8 cellular contexts compared by ENCODE assay signal in genomic region chr3:139353920-139354556, GRCh38. TPM values are rescaled to one million over a fixed set of nuclear protein-coding genes. Genes with fewer than 3 reads are reported as not detected.
A peak's percentile ranks its signal among the peaks of the same experiment; 100 is the strongest.
DNase-seq lines count a peak whose midpoint lies in the region; FAIRE-seq and TF ChIP-seq lines count a peak whose summit lies in the region.

No MANE protein-coding gene starts in this region.

- CTCF ChIA-PET in MCF 10A (lab: Yijun Ruan, JAX) = interaction anchor here (0.5 to 4.7 kb wide), 28 partner anchors 8 to 1290 kb away, joined by 3 to 44 read pairs (median 4); partner anchors contain the start of genes COPB2 and MRPS22

- H3K27ac Mint-ChIP-seq in MCF 10A (ENCODE audit: low read depth, unreplicated experiment) = no peak overlapping the region
- no peak overlapping the region for H3K27ac Mint-ChIP-seq in activated T-helper 1 cell treated with anti-CD3 and anti-CD28 coated beads, Interleukin-12 subunit alpha, Interleukin-12 subunit beta, Interleukin-2, Interleukin-4 antibody, amounts not matched to agents 30 ng/mL and 10 ng/mL and 1 ng/mL, durations not matched to agents 14 hours and 24 hours and 36 hours

- H3K4me3 ChIP-seq in breast epithelium (no peak overlapping the region), ascending aorta (no peak overlapping the region)

- TF ChIP-seq POLR2A in breast epithelium (IDR thresholded peaks at IDR 0.05) = no peak

- POLR2A ChIA-PET in MCF 10A (lab: Yijun Ruan, JAX) = interaction anchor here (0.9 to 3.2 kb wide), 6 partner anchors 8 to 208 kb away, joined by 3 to 14 read pairs (median 8); partner anchors contain the start of genes COPB2 and MRPS22

- H3K9me3 ChIP-seq in breast epithelium (no peaks in the 10 kb centered on the region), ascending aorta (no peaks in the 10 kb centered on the region)

- no peaks in the 10 kb centered on the region for H3K4me1 Mint-ChIP-seq in MCF 10A (ENCODE audit: insufficient read depth, unreplicated experiment)
- peaks cover 9% of the 10 kb centered on the region for H3K4me1 Mint-ChIP-seq in activated T-helper 1 cell treated with anti-CD3 and anti-CD28 coated beads, Interleukin-12 subunit alpha, Interleukin-12 subunit beta, Interleukin-2, Interleukin-4 antibody, amounts not matched to agents 30 ng/mL and 10 ng/mL and 1 ng/mL, durations not matched to agents 14 hours and 24 hours and 36 hours (ENCODE audit: low read depth)

- TF ChIP-seq CTCF in MCF 10A (IDR thresholded peaks at IDR 0.05; ENCODE audit: unreplicated experiment) (peak; percentile 73), breast epithelium (IDR thresholded peaks at IDR 0.05) (peak in 1 of 3 donors; percentile 35), ascending aorta (IDR thresholded peaks at IDR 0.05) (peak in 2 of 3 experiments; percentile 23)

- no peaks in the 10 kb centered on the region for H3K36me3 ChIP-seq in breast epithelium
- peaks cover 89 to 90% of the 10 kb centered on the region in 2 donors for H3K36me3 ChIP-seq in ascending aorta

- peak; percentile 51 for FAIRE-seq in islet of Langerhans (lab: Jason Lieb, UNC)

- no peaks in the 10 kb centered on the region for H3K27me3 Mint-ChIP-seq in MCF 10A (ENCODE audit: insufficient read depth, unreplicated experiment)
- no peaks in the 10 kb centered on the region for H3K27me3 Mint-ChIP-seq in activated T-helper 1 cell treated with anti-CD3 and anti-CD28 coated beads, Interleukin-12 subunit alpha, Interleukin-12 subunit beta, Interleukin-2, Interleukin-4 antibody, amounts not matched to agents 30 ng/mL and 10 ng/mL and 1 ng/mL, durations not matched to agents 14 hours and 24 hours and 36 hours (ENCODE audit: insufficient read depth)

- H3K36me3 Mint-ChIP-seq in MCF 10A (ENCODE audit: insufficient read depth, unreplicated experiment) = peaks cover 92% of the 10 kb centered on the region
- peaks cover 59% of the 10 kb centered on the region for H3K36me3 Mint-ChIP-seq in activated T-helper 1 cell treated with anti-CD3 and anti-CD28 coated beads, Interleukin-12 subunit alpha, Interleukin-12 subunit beta, Interleukin-2, Interleukin-4 antibody, amounts not matched to agents 30 ng/mL and 10 ng/mL and 1 ng/mL, durations not matched to agents 14 hours and 24 hours and 36 hours (ENCODE audit: low read depth)

- no peaks in the 10 kb centered on the region for H3K27me3 ChIP-seq in breast epithelium
- no peaks in the 10 kb centered on the region for H3K27me3 ChIP-seq in ascending aorta

- H3K9me3 Mint-ChIP-seq in MCF 10A (ENCODE audit: unreplicated experiment) = no peaks in the 10 kb centered on the region
- no peaks in the 10 kb centered on the region for H3K9me3 Mint-ChIP-seq in activated T-helper 1 cell treated with anti-CD3 and anti-CD28 coated beads, Interleukin-12 subunit alpha, Interleukin-12 subunit beta, Interleukin-2, Interleukin-4 antibody, amounts not matched to agents 30 ng/mL and 10 ng/mL and 1 ng/mL, durations not matched to agents 14 hours and 24 hours and 36 hours

- no peaks in the 10 kb centered on the region for H3K4me1 ChIP-seq in breast epithelium
- no peaks in the 10 kb centered on the region for H3K4me1 ChIP-seq in ascending aorta

- H3K27ac ChIP-seq in breast epithelium (no peak overlapping the region), ascending aorta (no peak overlapping the region)

- DNase-seq in MCF 10A (ENCODE audit: unreplicated experiment) (peak; percentile 64), breast epithelium (ENCODE audit: low spot score in 2 of 2) (no peak), NCI-H2081 (lab: John Stamatoyannopoulos, UW) (peak; percentile 65 to 70), ascending aorta (ENCODE audit: low spot score in 2 of 2) (no peak), activated gamma-delta T cell (lab: John Stamatoyannopoulos, UW) (no peak)
- no peak for DNase-seq in activated T-helper 1 cell treated with anti-CD3 and anti-CD28 coated beads, Interleukin-12 subunit alpha, Interleukin-12 subunit beta, Interleukin-2, Interleukin-4 antibody, amounts not matched to agents 30 ng/mL and 10 ng/mL and 1 ng/mL, durations not matched to agents 14 hours and 24 hours and 36 hours (ENCODE audit: low spot score)
- no peak for DNase-seq in activated effector memory CD4-positive, alpha-beta T cell treated with anti-CD3 and anti-CD28 coated beads, Interleukin-2, amount 50 U/mL, for 16 hours

- no TSS peak for BruUV-seq in MCF 10A (replicated peaks; lab: Mats Ljungman, UMichigan)

- intact Hi-C loops in MCF 10A (cut with micrococcal nuclease) (loop anchor here (1.0 kb wide), 1 partner anchor 208 kb away; no protein-coding TSS in a partner anchor), breast epithelium (cut with DNase I; ENCODE audit: low total_unique reads) (no loop called here), ascending aorta (cut with DNase I) (no loop called here)
- intact Hi-C loops in activated T-helper 1 cell treated with anti-CD3 and anti-CD28 coated beads, Interleukin-12 subunit alpha, Interleukin-12 subunit beta, Interleukin-2, Interleukin-4 antibody, amounts not matched to agents 30 ng/mL and 10 ng/mL and 1 ng/mL, durations not matched to agents 14 hours and 24 hours and 36 hours (cut with micrococcal nuclease) = loop anchor here (10.0 kb wide), 1 partner anchor 839 kb away; no protein-coding TSS in a partner anchor

- H3K4me3 Mint-ChIP-seq in MCF 10A (ENCODE audit: unreplicated experiment) = no peak overlapping the region
- H3K4me3 Mint-ChIP-seq in activated T-helper 1 cell treated with anti-CD3 and anti-CD28 coated beads, Interleukin-12 subunit alpha, Interleukin-12 subunit beta, Interleukin-2, Interleukin-4 antibody, amounts not matched to agents 30 ng/mL and 10 ng/mL and 1 ng/mL, durations not matched to agents 14 hours and 24 hours and 36 hours = no peak overlapping the region

RNA-seq across cellular contexts. Expression of gene MRPS22, which starts 10.2 kb away (rescaled TPM):
- total RNA-seq in MCF 10A (2022) = 65.0 and 65.3 TPM in 2 replicates
- 10 to 100 TPM; 45.2 to 47.9 (median 46.4) TPM for total RNA-seq in breast epithelium
- 8.3 TPM for total RNA-seq in ascending aorta
- total RNA-seq in activated T-helper 1 cell treated with anti-CD3 and anti-CD28 coated beads, Interleukin-12 subunit alpha, Interleukin-12 subunit beta, Interleukin-2, Interleukin-4 antibody, amounts not matched to agents 30 ng/mL and 10 ng/mL and 1 ng/mL, durations not matched to agents 14 hours and 24 hours and 36 hours = 48.4 and 54.7 TPM in 2 replicates

RNA-seq across cellular contexts. Expression of gene COPB2, which starts 35.4 kb away (rescaled TPM):
- total RNA-seq in MCF 10A (2022) = 152 and 190 TPM in 2 replicates
- 100 to 1,000 TPM in 2 of 3 donors, 10 to 100 TPM in 1; 76.5 to 109 (median 109) TPM for total RNA-seq in breast epithelium
- total RNA-seq in ascending aorta = 26.6 TPM
- total RNA-seq in activated T-helper 1 cell treated with anti-CD3 and anti-CD28 coated beads, Interleukin-12 subunit alpha, Interleukin-12 subunit beta, Interleukin-2, Interleukin-4 antibody, amounts not matched to agents 30 ng/mL and 10 ng/mL and 1 ng/mL, durations not matched to agents 14 hours and 24 hours and 36 hours = 96.9 and 103 TPM in 2 replicates

Comparison
In these comparisons a context has a peak if more than half of its experiments do, and no peak if none do; other contexts are left out.
1. DNase-seq: peak in MCF 10A (single experiment) and NCI-H2081 (2 of 2); none in breast epithelium (0 of 2), ascending aorta (0 of 2), activated gamma-delta T cell (single experiment), activated T-helper 1 cell treated with anti-CD3 and anti-CD28 coated beads, Interleukin-12 subunit alpha, Interleukin-12 subunit beta, Interleukin-2, Interleukin-4 antibody, amounts not matched to agents 30 ng/mL and 10 ng/mL and 1 ng/mL, durations not matched to agents 14 hours and 24 hours and 36 hours (single experiment) and activated effector memory CD4-positive, alpha-beta T cell treated with anti-CD3 and anti-CD28 coated beads, Interleukin-2, amount 50 U/mL, for 16 hours (single experiment).
2. intact Hi-C loops: an anchor here in MCF 10A (1.0 kb wide) and activated T-helper 1 cell treated with anti-CD3 and anti-CD28 coated beads, Interleukin-12 subunit alpha, Interleukin-12 subunit beta, Interleukin-2, Interleukin-4 antibody, amounts not matched to agents 30 ng/mL and 10 ng/mL and 1 ng/mL, durations not matched to agents 14 hours and 24 hours and 36 hours (10.0 kb wide); none called in breast epithelium and ascending aorta.